ENCODE assay signal across 19 cellular contexts in genomic region chr5:33277061-33277460, GRCh38.
"Had no signal": no experiment of that assay in that cellular context is flagged by ENCODE, and none has a peak within 500 bp of the region (broad histone marks: within the 10 kb centered on the region; RNA-seq: fewer than 3 reads in every experiment).

No MANE protein-coding gene starts in this region.

- H3K36me3 ChIP-seq: adrenal gland, cardiac muscle cell, gastrocnemius medialis, heart left ventricle, left lung, neutrophil, right lobe of liver, spleen, upper lobe of right lung had no signal

- H2AFZ ChIP-seq: parathyroid adenoma had no signal

- H3K27me3 Mint-ChIP-seq: memory B cell; stimulated activated memory B cell treated with anti-CD40 and anti-IgM and Interleukin-4, amounts not matched to agents 10 μg/mL and 1 μg/mL and 100 μg/mL, for 72 hours had no signal

- H3K79me2 ChIP-seq: parathyroid adenoma had no signal

- H3K36me3 Mint-ChIP-seq: activated naive CD4-positive, alpha-beta T cell treated with anti-CD3 and anti-CD28 coated beads, Interleukin-2, amount 50 U/mL, for 72 hours; memory B cell; naive thymus-derived CD8-positive, alpha-beta T cell; stimulated activated memory B cell treated with anti-CD40 and anti-IgM and Interleukin-4, amounts not matched to agents 10 μg/mL and 1 μg/mL and 100 μg/mL, for 72 hours had no signal

- H3K4me1 ChIP-seq: gastrocnemius medialis, parathyroid adenoma, right lobe of liver had no signal

- H3K9ac ChIP-seq: parathyroid adenoma had no signal

- H3K27ac Mint-ChIP-seq: activated naive CD4-positive, alpha-beta T cell treated with anti-CD3 and anti-CD28 coated beads, Interleukin-2, amount 50 U/mL, for 72 hours; memory B cell; naive thymus-derived CD8-positive, alpha-beta T cell; stimulated activated memory B cell treated with anti-CD40 and anti-IgM and Interleukin-4, amounts not matched to agents 10 μg/mL and 1 μg/mL and 100 μg/mL, for 72 hours had no signal

- H3K4me1 Mint-ChIP-seq: memory B cell; naive thymus-derived CD8-positive, alpha-beta T cell; stimulated activated memory B cell treated with anti-CD40 and anti-IgM and Interleukin-4, amounts not matched to agents 10 μg/mL and 1 μg/mL and 100 μg/mL, for 72 hours had no signal

- H3K9me3 Mint-ChIP-seq: activated naive CD4-positive, alpha-beta T cell treated with anti-CD3 and anti-CD28 coated beads, Interleukin-2, amount 50 U/mL, for 72 hours; memory B cell; stimulated activated memory B cell treated with anti-CD40 and anti-IgM and Interleukin-4, amounts not matched to agents 10 μg/mL and 1 μg/mL and 100 μg/mL, for 72 hours had no signal

- ATAC-seq: activated naive CD4-positive, alpha-beta T cell treated with anti-CD3 and anti-CD28 coated beads, Interleukin-2, amount 50 U/mL, for 72 hours; gastrocnemius medialis; heart left ventricle; naive thymus-derived CD8-positive, alpha-beta T cell; stimulated activated memory B cell treated with anti-CD40 and anti-IgM and Interleukin-4, amounts not matched to agents 10 μg/mL and 1 μg/mL and 100 μg/mL, for 72 hours; upper lobe of right lung had no signal

- H3K4me3 Mint-ChIP-seq: memory B cell; naive thymus-derived CD8-positive, alpha-beta T cell; stimulated activated memory B cell treated with anti-CD40 and anti-IgM and Interleukin-4, amounts not matched to agents 10 μg/mL and 1 μg/mL and 100 μg/mL, for 72 hours had no signal

- H3K4me3 ChIP-seq: adrenal gland, cardiac muscle cell, dorsolateral prefrontal cortex, gastrocnemius medialis, heart left ventricle, left lung, right lobe of liver, spleen, upper lobe of right lung had no signal

- H3K27me3 ChIP-seq: adrenal gland, cardiac muscle cell, dorsolateral prefrontal cortex, gastrocnemius medialis, heart left ventricle, left lung, neutrophil, right lobe of liver, spleen, upper lobe of right lung had no signal

- H3K9me3 ChIP-seq: adrenal gland, gastrocnemius medialis, left lung, neutrophil, right lobe of liver, spleen, upper lobe of right lung had no signal

- DNase-seq: activated CD4-positive, alpha-beta T cell treated with anti-CD3 and anti-CD28 coated beads, Interleukin-2, amount 50 U/mL, for 4 hours; activated gamma-delta T cell treated with Interleukin-2 at 50 U/mL for 16 hours; adrenal gland; dorsolateral prefrontal cortex; erythroblast; gastrocnemius medialis; heart left ventricle; left lung; naive thymus-derived CD8-positive, alpha-beta T cell; right lobe of liver; spleen; stimulated activated CD4-positive, alpha-beta T cell treated with anti-CD3 and anti-CD28 coated beads, Interleukin-4, amount 100 ng/mL, for 4 hours; upper lobe of right lung had no signal

- H3K27ac ChIP-seq: adrenal gland, cardiac muscle cell, dorsolateral prefrontal cortex, gastrocnemius medialis, heart left ventricle, left lung, neutrophil, parathyroid adenoma, right lobe of liver, upper lobe of right lung had no signal
